8 cellular contexts compared by ENCODE assay signal in genomic region chr11:8813658-8814057, GRCh38.
DNase-seq lines count a peak whose midpoint lies in the region; ATAC-seq and TF ChIP-seq lines count a peak whose summit lies in the region.

No MANE protein-coding gene starts in this region.

- H3K14ac ChIP-seq in neuronal stem cell (ENCODE audit: low read length): no peak overlapping the region

- no peak overlapping the region for H3K9ac ChIP-seq in neuronal stem cell (ENCODE audit: low read depth, low read length, poor library complexity)

- H3K4me1 ChIP-seq in foreskin keratinocyte (peaks cover 31% of the 10 kb centered on the region), neuronal stem cell (ENCODE audit: control insufficient read depth in 2 of 2, insufficient read depth in 1 of 2, low read depth in 1 of 2, low read length in 2 of 2) (peaks cover 30 to 32% of the 10 kb centered on the region in 2 donors)

- no peak overlapping the region for H4K8ac ChIP-seq in neuronal stem cell (ENCODE audit: low read depth, low read length)

- H3K4me3 ChIP-seq in AG09309 (ENCODE audit: control insufficient read depth, low read depth, low read length): no peak overlapping the region
- no peak overlapping the region for H3K4me3 ChIP-seq in neuronal stem cell (ENCODE audit: low read length in 2 of 2)

- DNase-seq in AG09309 (ENCODE audit: low read depth) (no peak), HS-27A (ENCODE audit: low read depth) (peak; percentile 69), NOMO-1 treated with DMSO at 0.1 percent for 48 hours (lab: John Stamatoyannopoulos, UW; ENCODE audit: unreplicated experiment) (peak; percentile 71), activated T-cell treated with anti-CD3 and anti-CD28 coated beads for 48 hours (ENCODE audit: low read depth) (peak; percentile 53), foreskin keratinocyte (peak; percentile 61 to 83), neuronal stem cell (ENCODE audit: low spot score) (peak; percentile 79), type B pancreatic cell (ENCODE audit: extremely low spot score, unreplicated experiment) (peak; percentile 76)

- H3K27me3 Mint-ChIP-seq in type B pancreatic cell: peaks cover 4% of the 10 kb centered on the region

- H3K4me3 Mint-ChIP-seq in type B pancreatic cell: no peak overlapping the region

- H4K91ac ChIP-seq in neuronal stem cell (ENCODE audit: low read depth, low read length, poor library complexity): no peak overlapping the region

- H3K27ac Mint-ChIP-seq in type B pancreatic cell: no peak overlapping the region

- no peak overlapping the region for H3K18ac ChIP-seq in neuronal stem cell (ENCODE audit: low read length)

- no peak overlapping the region for H2BK5ac ChIP-seq in neuronal stem cell (ENCODE audit: low read length)

- no peak overlapping the region for H3K4me2 ChIP-seq in neuronal stem cell (ENCODE audit: insufficient read depth, low read length, poor library complexity, severe bottlenecking)

- H3K36me3 ChIP-seq in neuronal stem cell (replicated peaks in 1 of 2; ENCODE audit: control insufficient read depth in 2 of 2, insufficient read depth in 2 of 2, low read length in 2 of 2): peaks cover 0 to 4% of the 10 kb centered on the region in 2 donors

- no CpG with 5 or more reads among the region's 1 CpG for WGBS in neuronal stem cell (ENCODE audit: extremely low coverage in 2 of 2, insufficient read length in 2 of 2, insufficient replicate concordance in 1 of 2), 2 donors

- no peak overlapping the region for H3K23ac ChIP-seq in neuronal stem cell (ENCODE audit: low read depth, low read length, poor library complexity)

- H3K9me3 Mint-ChIP-seq in type B pancreatic cell: no peaks in the 10 kb centered on the region

- H2BK15ac ChIP-seq in neuronal stem cell (ENCODE audit: low read length): no peak overlapping the region

- peaks cover 28% of the 10 kb centered on the region for H3K4me1 Mint-ChIP-seq in type B pancreatic cell (ENCODE audit: unreplicated experiment)

- H3K27me3 ChIP-seq in foreskin keratinocyte (no peaks in the 10 kb centered on the region), neuronal stem cell (ENCODE audit: control insufficient read depth in 3 of 3, insufficient read depth in 3 of 3, low read depth in 1 of 3, low read length in 3 of 3) (no peaks in the 10 kb centered on the region)

- H3K27ac ChIP-seq in foreskin keratinocyte (peak overlapping the region; percentile 53), neuronal stem cell (replicated peaks; ENCODE audit: low read length) (peak overlapping the region; percentile 28)

- H2AFZ ChIP-seq in neuronal stem cell (ENCODE audit: low read length): peak overlapping the region; percentile 42

- H2BK12ac ChIP-seq in neuronal stem cell (ENCODE audit: low read length): no peak overlapping the region

- H3K4ac ChIP-seq in neuronal stem cell (ENCODE audit: low read length): no peak overlapping the region

- TF ChIP-seq CTCF in AG09309 (IDR thresholded peaks at IDR 0.05; ENCODE audit: control insufficient read depth, insufficient read depth, low read depth, low read length, missing control alignments) (peak; percentile 95), foreskin keratinocyte (conservative IDR thresholded peaks at IDR 0.05) (peak; percentile 90), type B pancreatic cell (conservative IDR thresholded peaks at IDR 0.05) (peak; percentile 88)

- no peak overlapping the region for H2BK120ac ChIP-seq in neuronal stem cell (ENCODE audit: low read depth, low read length)

- ATAC-seq in GM19025 (IDR thresholded peaks at IDR 0.05; ENCODE audit: low read depth, unreplicated experiment) (peak; percentile 69), foreskin keratinocyte (peak; percentile 50)

- no peaks in the 10 kb centered on the region for H3K79me1 ChIP-seq in neuronal stem cell (ENCODE audit: low read depth, low read length)

- no peak overlapping the region for H2AK5ac ChIP-seq in neuronal stem cell (ENCODE audit: low read depth, low read length)

- no peaks in the 10 kb centered on the region for H3K36me3 Mint-ChIP-seq in type B pancreatic cell

- H3K9me3 ChIP-seq in neuronal stem cell (replicated peaks in 1 of 2; ENCODE audit: control insufficient read depth in 2 of 2, insufficient read depth in 1 of 2, low read depth in 1 of 2, low read length in 2 of 2): no peaks in the 10 kb centered on the region
